9 cellular contexts compared by ENCODE assay signal in genomic region chr11:65964906-65965305, GRCh38. TPM values are rescaled to one million over a fixed set of nuclear protein-coding genes. Genes with fewer than 3 reads are reported as not detected.
"Had no signal": no experiment of that assay in that cellular context is flagged by ENCODE, and none has a peak within 500 bp of the region (broad histone marks: within the 10 kb centered on the region; RNA-seq: fewer than 3 reads in every experiment).

No MANE protein-coding gene starts in this region.

- FAIRE-seq: H1, H54, HepG2 had no signal

- H3K27me3 Mint-ChIP-seq: IgD-negative memory B cell had no signal

- DNase-seq: H9, HCEC 1CT, KG1 had no signal

- H3K9me3 Mint-ChIP-seq: H9, IgD-negative memory B cell had no signal

- H3K4me3 ChIP-seq: GM23338 had no signal

- H3K4me2 ChIP-seq: GM23338 had no signal

- H3K27ac ChIP-seq: HL-60 had no signal

- ATAC-seq: GM23338, HepG2 had no signal

- H3K27ac Mint-ChIP-seq: GM23338, H9 had no signal

- H3K4me3 Mint-ChIP-seq: GM23338, H9 had no signal

- H2AFZ ChIP-seq: GM23338 had no signal

RNA-seq across cellular contexts. Expression of gene TSGA10IP, which starts 19.6 kb away (rescaled TPM):
- total RNA-seq: HepG2 had no signal
- polyA plus RNA-seq: HepG2, IgD-negative memory B cell had no signal
